ENCODE assay signal across 8 cellular contexts in the genomic region with DNA sequence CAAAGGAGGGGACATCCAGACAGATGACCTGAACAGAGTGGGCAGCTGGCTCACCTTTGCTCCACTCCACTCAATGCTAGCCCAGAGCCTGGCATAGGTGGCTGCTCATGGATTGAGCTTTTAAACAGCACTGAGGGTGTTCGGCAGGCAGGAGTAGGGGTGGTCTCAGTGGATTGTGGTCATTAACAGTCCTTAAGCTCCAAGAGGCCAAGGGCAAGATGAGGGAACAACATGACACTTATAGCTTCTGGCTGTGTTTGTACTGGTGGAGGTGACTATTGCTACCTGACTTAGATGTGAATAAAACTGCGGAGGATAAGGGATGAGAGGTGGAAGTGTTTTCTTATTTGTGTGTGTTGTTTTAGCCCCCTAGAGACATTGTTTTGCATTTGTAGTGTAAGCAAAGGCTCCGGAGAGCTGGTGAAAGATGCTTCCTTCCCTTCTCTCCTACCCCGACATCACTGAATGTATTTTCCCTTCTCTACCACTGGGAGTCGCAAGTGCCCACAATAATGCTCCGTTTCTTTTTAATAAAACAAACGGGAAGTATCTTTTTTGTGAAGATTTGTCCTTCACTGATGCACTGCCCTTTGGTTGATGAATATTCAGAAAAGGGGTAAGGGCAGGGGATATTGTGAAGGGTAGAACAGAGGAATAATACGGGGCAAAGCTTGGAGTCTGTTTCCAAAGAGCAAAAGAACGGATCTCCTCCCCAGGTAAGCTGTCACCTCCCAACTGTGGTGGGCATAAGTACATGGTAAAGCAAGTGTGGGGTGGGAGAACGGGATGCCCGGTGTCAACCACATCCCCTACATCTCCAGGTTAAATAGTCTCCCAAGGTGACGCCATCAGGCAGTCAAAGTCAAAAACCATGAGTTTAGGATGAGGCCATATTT. TPM values are rescaled to one million over a fixed set of nuclear protein-coding genes. Genes with fewer than 3 reads are reported as not detected.
DNase-seq lines count a peak whose midpoint lies in the region; ATAC-seq, FAIRE-seq and TF ChIP-seq lines count a peak whose summit lies in the region.

No MANE protein-coding gene starts in this region.

- no peaks in the 10 kb centered on the region for H3K36me3 ChIP-seq in breast epithelium
- no peaks in the 10 kb centered on the region for H3K36me3 ChIP-seq in lower lobe of right lung

- peak in 2 of 3 donors; percentile 37 to 39 for TF ChIP-seq CTCF in breast epithelium (IDR thresholded peaks at IDR 0.05)
- peak; percentile 56 for TF ChIP-seq CTCF in lower lobe of right lung (IDR thresholded peaks at IDR 0.05)

- no peak for FAIRE-seq in H54 (lab: Jason Lieb, UNC)

- H3K4me1 ChIP-seq in breast epithelium, result no peaks in the 10 kb centered on the region
- no peaks in the 10 kb centered on the region for H3K4me1 ChIP-seq in lower lobe of right lung

- H3K4me3 ChIP-seq in breast epithelium, result no peak overlapping the region
- H3K4me3 ChIP-seq in lower lobe of right lung, result no peak overlapping the region

- peak; percentile 48 for DNase-seq in NOMO-1 treated with DMSO at 0.1 percent for 48 hours (lab: John Stamatoyannopoulos, UW; ENCODE audit: unreplicated experiment)
- DNase-seq in NOMO-1 treated with dmso at 0.1 percent for 144 hours (lab: John Stamatoyannopoulos, UW; ENCODE audit: unreplicated experiment), result no peak
- peak; percentile 17 for DNase-seq in H54 (ENCODE audit: insufficient read length, low spot score)
- peak; percentile 56 for DNase-seq in MV-4-11 (lab: John Stamatoyannopoulos, UW)
- DNase-seq in breast epithelium (ENCODE audit: low spot score in 2 of 2), result no peak
- DNase-seq in lower lobe of right lung, result no peak
- no peak for DNase-seq in activated CD4-positive, CD25-positive, alpha-beta regulatory T cell (lab: John Stamatoyannopoulos, UW)
- DNase-seq in NCI-H146 (lab: John Stamatoyannopoulos, UW), result no peak

- H3K27me3 ChIP-seq in breast epithelium (no peaks in the 10 kb centered on the region), lower lobe of right lung (ENCODE audit: low read depth) (peaks cover 3% of the 10 kb centered on the region)

- H3K9me3 ChIP-seq in breast epithelium (no peaks in the 10 kb centered on the region), lower lobe of right lung (no peaks in the 10 kb centered on the region)

- H3K27ac ChIP-seq in breast epithelium, result no peak overlapping the region
- no peak overlapping the region for H3K27ac ChIP-seq in lower lobe of right lung

- TF ChIP-seq POLR2A in H54 (IDR thresholded peaks at IDR 0.05; ENCODE audit: low read depth, low read length) (no peak), breast epithelium (IDR thresholded peaks at IDR 0.05) (no peak)

- peak; percentile 35 to 53 for ATAC-seq in lower lobe of right lung

- intact Hi-C loops in breast epithelium (cut with DNase I; ENCODE audit: low total_unique reads), result no loop called here
- intact Hi-C loops in lower lobe of right lung (cut with DNase I), result no loop called here

RNA-seq across cellular contexts. Expression of gene MTNR1B, which starts 27.5 kb away (rescaled TPM):
- total RNA-seq in breast epithelium, result not detected
- total RNA-seq in lower lobe of right lung, result not detected

Comparison
In these comparisons a context has a peak if more than half of its experiments do, and no peak if none do; other contexts are left out.
1. DNase-seq: peak in NOMO-1 treated with DMSO at 0.1 percent for 48 hours (single experiment), H54 (single experiment) and MV-4-11 (single experiment); none in NOMO-1 treated with dmso at 0.1 percent for 144 hours (single experiment), breast epithelium (0 of 2), lower lobe of right lung (single experiment), activated CD4-positive, CD25-positive, alpha-beta regulatory T cell (0 of 4) and NCI-H146 (single experiment).